2 cellular contexts compared by ENCODE assay signal in genomic region chr4:140569307-140569638, GRCh38.
TF ChIP-seq lines count a peak whose summit lies in the region.

No MANE protein-coding gene starts in this region.

TF ChIP-seq in GM12878, 131 proteins besides CTCF, POLR2A, EP300 and RAD21:
- peak; percentile 14 for TF ChIP-seq SUZ12 (IDR thresholded peaks at IDR 0.05; ENCODE audit: unreplicated experiment)
- no peak for TF ChIP-seq EZH2 (IDR thresholded peaks at IDR 0.05; ENCODE audit: borderline replicate concordance, control insufficient read depth, low read depth, low read length)
- TF ChIP-seq POU2F2 (IDR thresholded peaks at IDR 0.05; ENCODE audit: borderline replicate concordance, low read depth, low read length), result no peak
- no peak for TF ChIP-seq NR2C2 (IDR thresholded peaks at IDR 0.05; ENCODE audit: borderline replicate concordance, control insufficient read depth, insufficient read length, low read depth)

TF ChIP-seq in liver, 16 proteins besides CTCF, POLR2A, EP300 and RAD21:
- TF ChIP-seq NR2F2 (IDR thresholded peaks at IDR 0.05) (no peak), GABPA (IDR thresholded peaks at IDR 0.05 in 1 of 2, conservative IDR thresholded peaks at IDR 0.05 in 1 of 2) (no peak), TAF1 (conservative IDR thresholded peaks at IDR 0.05) (no peak), HNF4G (IDR thresholded peaks at IDR 0.05) (no peak), HNF4A (conservative IDR thresholded peaks at IDR 0.05) (no peak), SP1 (IDR thresholded peaks at IDR 0.05) (no peak), FOXA1 (IDR thresholded peaks at IDR 0.05) (no peak), REST (IDR thresholded peaks at IDR 0.05) (no peak), EGR1 (IDR thresholded peaks at IDR 0.05; ENCODE audit: low read depth in 2 of 2) (no peak), RXRA (IDR thresholded peaks at IDR 0.05) (no peak), ZBTB33 (IDR thresholded peaks at IDR 0.05) (no peak), FOXA2 (IDR thresholded peaks at IDR 0.05) (no peak), JUND (IDR thresholded peaks at IDR 0.05) (no peak), MAX (IDR thresholded peaks at IDR 0.05) (no peak), ATF3 (IDR thresholded peaks at IDR 0.05) (no peak), YY1 (IDR thresholded peaks at IDR 0.05) (no peak)
